8 cellular contexts compared by ENCODE assay signal in genomic region chr13:40982772-40983171, GRCh38. TPM values are rescaled to one million over a fixed set of nuclear protein-coding genes. Genes with fewer than 3 reads are reported as not detected.
DNase-seq lines count a peak whose midpoint lies in the region; ATAC-seq and TF ChIP-seq lines count a peak whose summit lies in the region.

No MANE protein-coding gene starts in this region.

- H3K36me3 ChIP-seq in MM.1S (replicated peaks; ENCODE audit: insufficient read depth, low read length): no peaks in the 10 kb centered on the region; the same call in 1 of the 2 replicates

- no peaks in the 10 kb centered on the region for H4K20me1 ChIP-seq in MM.1S (ENCODE audit: insufficient read depth, low read length)

- peak overlapping the region; percentile 97 for H3K27ac ChIP-seq in MM.1S (ENCODE audit: low read length)

- H3K4me3 ChIP-seq in GM12865 (ENCODE audit: low read depth, low read length) (peak overlapping the region; percentile 72), MM.1S (ENCODE audit: low read length) (peak overlapping the region; percentile 29; the same call in 1 of the 2 replicates)

- peaks cover 89% of the 10 kb centered on the region for H3K79me2 ChIP-seq in MM.1S (ENCODE audit: low read length)

- peak overlapping the region; percentile 91 for H3K4me2 ChIP-seq in MM.1S (ENCODE audit: low read depth, low read length)

- TF ChIP-seq CTCF in GM12865 (IDR thresholded peaks at IDR 0.05; ENCODE audit: insufficient read depth, low read depth, low read length, missing control alignments) (no peak), MM.1S (IDR thresholded peaks at IDR 0.05; ENCODE audit: low read length) (no peak)

- no peaks in the 10 kb centered on the region for H3K27me3 ChIP-seq in MM.1S (replicated peaks; ENCODE audit: insufficient read depth, low read length)

- H3K9me3 ChIP-seq in MM.1S (replicated peaks; ENCODE audit: insufficient read depth, low read length): no peaks in the 10 kb centered on the region

- H3K9me2 ChIP-seq in MM.1S (replicated peaks; ENCODE audit: insufficient read depth, low read length): no peaks in the 10 kb centered on the region

- peak overlapping the region; percentile 52 for H3K9ac ChIP-seq in MM.1S (ENCODE audit: low read length)

- no peak overlapping the region for H2AFZ ChIP-seq in MM.1S (ENCODE audit: low read length)

- peaks cover 30% of the 10 kb centered on the region for H3K4me1 ChIP-seq in MM.1S (ENCODE audit: low read length)

- DNase-seq in GM12865 (ENCODE audit: low read depth) (peak; percentile 93), MM.1S (peak; percentile 78), left cardiac atrium (peak; percentile 47), epidermal melanocyte (ENCODE audit: insufficient read length, low spot score) (no peak), DMS 273 (lab: John Stamatoyannopoulos, UW; ENCODE audit: unreplicated experiment) (no peak)
- DNase-seq in activated T-helper 9 cell treated with anti-CD3 and anti-CD28 coated beads, Interleukin-2, amount 50 U/mL, for 16 hours (ENCODE audit: low read depth): peak; percentile 19
- peak; percentile 22 for DNase-seq in stimulated activated CD8-positive, alpha-beta memory T cell treated with anti-CD3 and anti-CD28 coated beads, Interleukin-12 subunit alpha, Interleukin-12 subunit beta, amount 100 ng/mL, for 4 hours (ENCODE audit: low read depth)

- ATAC-seq in GM21576 (IDR thresholded peaks at IDR 0.05; ENCODE audit: unreplicated experiment) (peak; percentile 45), left cardiac atrium (peak; percentile 78)

- H3F3A ChIP-seq in MM.1S (ENCODE audit: insufficient read depth, low read length): peaks cover 41% of the 10 kb centered on the region

- intact Hi-C loops in left cardiac atrium (cut with DNase I): loop anchor here in 1 of 2 donors (5.0 kb wide), 1 partner anchor 75 kb away; no protein-coding TSS in a partner anchor

RNA-seq across cellular contexts. Expression of gene ELF1, which starts 36.3 kb away (rescaled TPM):
- total RNA-seq in left cardiac atrium: 10 to 100 TPM; 40.1 to 50.7 TPM

Comparison
In these comparisons a context has a peak if more than half of its experiments do, and no peak if none do; other contexts are left out.
1. DNase-seq: peak in GM12865 (single experiment), MM.1S (single experiment), activated T-helper 9 cell treated with anti-CD3 and anti-CD28 coated beads, Interleukin-2, amount 50 U/mL, for 16 hours (single experiment), left cardiac atrium (single experiment) and stimulated activated CD8-positive, alpha-beta memory T cell treated with anti-CD3 and anti-CD28 coated beads, Interleukin-12 subunit alpha, Interleukin-12 subunit beta, amount 100 ng/mL, for 4 hours (single experiment); none in epidermal melanocyte (single experiment) and DMS 273 (single experiment).